In the genomic region with DNA sequence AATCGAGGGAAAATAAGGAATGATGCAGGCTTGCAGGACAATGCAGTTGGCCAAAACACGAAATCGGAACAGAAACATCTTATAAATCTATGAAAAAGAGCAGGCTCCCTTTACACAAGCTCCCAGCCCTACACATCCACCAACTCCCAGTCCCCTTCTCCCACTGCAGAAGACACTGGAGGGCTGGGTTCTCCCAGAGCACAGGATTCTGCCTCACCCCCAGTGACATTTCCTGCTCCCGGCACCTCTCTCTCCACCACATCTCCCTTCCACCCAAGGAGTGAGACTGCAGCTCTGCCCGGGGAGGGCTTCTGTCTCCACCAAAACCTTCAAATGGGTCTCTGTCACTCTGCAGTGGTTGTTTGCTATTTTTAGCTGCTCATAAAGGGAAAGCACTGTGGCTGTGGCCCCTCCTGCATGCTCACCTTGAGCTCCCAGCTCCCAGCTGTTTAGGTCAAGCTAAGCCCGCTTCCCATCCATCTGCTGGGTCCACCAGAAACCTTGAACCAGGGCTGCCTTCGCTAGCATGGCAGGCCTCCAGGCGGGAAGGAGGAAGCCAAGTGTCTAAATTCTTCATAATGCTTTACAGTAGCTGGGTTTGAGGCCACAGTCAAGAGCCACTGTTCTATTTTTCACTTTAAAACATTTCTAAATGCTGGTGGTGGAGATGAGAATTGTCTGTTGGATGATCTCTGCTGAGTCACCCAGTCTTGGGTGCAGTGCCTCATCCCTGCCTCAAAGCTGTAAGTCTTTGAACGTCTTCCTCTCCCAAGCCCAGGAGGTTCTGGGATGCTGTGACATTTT, we compare ENCODE assay signal across 9 cellular contexts. TPM values are rescaled to one million over a fixed set of nuclear protein-coding genes. Genes with fewer than 3 reads are reported as not detected.
DNase-seq lines count a peak whose midpoint lies in the region; ATAC-seq and TF ChIP-seq lines count a peak whose summit lies in the region.
"Had no signal": no experiment of that assay in that cellular context is flagged by ENCODE, and none has a peak within 500 bp of the region (broad histone marks: within the 10 kb centered on the region; RNA-seq: fewer than 3 reads in every experiment).

No MANE protein-coding gene starts in this region.

- peak; percentile 79 for DNase-seq in GM03348 (ENCODE audit: low spot score)
- peak; percentile 83 for DNase-seq in PC-3
- DNase-seq in endodermal cell = peak; percentile 51
- no peak for DNase-seq in left colon
- DNase-seq in NCI-H1436 treated with DMSO at 0.1 percent for 48 hours (lab: John Stamatoyannopoulos, UW) = no peak
- DNase-seq in HEK293T (ENCODE audit: extremely low spot score) = no peak
- DNase-seq: MM.1S had no signal

- H3K4me2 ChIP-seq in PC-3 (ENCODE audit: low read length) = peak overlapping the region; percentile 69

- POLR2A ChIA-PET in PC-3 (lab: Charles Lee; ENCODE audit: unreplicated experiment) (interaction anchor here (0.6 kb wide), 2 partner anchors 53 to 188 kb away, joined by 3 to 4 read pairs; a partner anchor contains a TSS), HEK293T (lab: Yijun Ruan, JAX) (no interaction called here)

- ATAC-seq in PC-3 (peak; percentile 20), left colon (no peak), GM21447 (IDR thresholded peaks at IDR 0.05; ENCODE audit: unreplicated experiment) (no peak)

- no peaks in the 10 kb centered on the region for H3K9me3 Mint-ChIP-seq in endodermal cell

- H3K27me3 ChIP-seq in PC-3 (ENCODE audit: low read length) (no peaks in the 10 kb centered on the region), endodermal cell (ENCODE audit: control insufficient read depth, insufficient read depth, low read length, poor library complexity, severe bottlenecking) (peaks cover 9% of the 10 kb centered on the region), skeletal muscle tissue (ENCODE audit: control insufficient read depth in 3 of 3, insufficient read depth in 3 of 3, low read length in 3 of 3) (peaks cover 0 to 3% (median 0%) of the 10 kb centered on the region in 3 donors)

- H3K9ac ChIP-seq in PC-3 (ENCODE audit: low read length) (peak overlapping the region; percentile 91), endodermal cell (ENCODE audit: extremely low read depth, low read length, poor library complexity, severe bottlenecking) (no peak overlapping the region), skeletal muscle tissue (ENCODE audit: low read depth in 1 of 3, low read length in 3 of 3) (no peak overlapping the region)

- 0 out of 2 replicates have a peak overlapping the region, but pooled peaks have one; percentile 38 for H3K4me3 ChIP-seq in PC-3 (ENCODE audit: low read length)
- H3K4me3 ChIP-seq in endodermal cell (ENCODE audit: low read length) = no peak overlapping the region
- no peak overlapping the region for H3K4me3 ChIP-seq in skeletal muscle tissue (ENCODE audit: low read length in 3 of 3)

- BruUV-seq in PC-3 (replicated peaks; lab: Mats Ljungman, UMichigan) = no TSS peak

- no peak overlapping the region for H2AFZ ChIP-seq in PC-3 (ENCODE audit: low read length)

- H3K4me3 Mint-ChIP-seq in endodermal cell = no peak overlapping the region

- H3K4me1 Mint-ChIP-seq in endodermal cell = peaks cover 10% of the 10 kb centered on the region

- TF ChIP-seq CTCF in PC-3 (conservative IDR thresholded peaks at IDR 0.05; ENCODE audit: low read depth, low read length) (no peak), endodermal cell (conservative IDR thresholded peaks at IDR 0.05) (no peak)

- H3K4me1 ChIP-seq in PC-3 (ENCODE audit: insufficient read depth, low read length) (peaks cover 76% of the 10 kb centered on the region), endodermal cell (ENCODE audit: control insufficient read depth, insufficient read depth, low read length) (peaks cover 8% of the 10 kb centered on the region), skeletal muscle tissue (ENCODE audit: control insufficient read depth in 3 of 3, insufficient read depth in 3 of 3, low read length in 3 of 3) (peaks cover 32 to 44% (median 37%) of the 10 kb centered on the region in 3 donors)

- H3K36me3 ChIP-seq in PC-3 (ENCODE audit: low read depth, low read length) (no peaks in the 10 kb centered on the region), endodermal cell (ENCODE audit: control insufficient read depth, insufficient read depth, low read length) (no peaks in the 10 kb centered on the region), skeletal muscle tissue (ENCODE audit: control insufficient read depth in 3 of 3, insufficient read depth in 3 of 3, low read length in 3 of 3) (no peaks in the 10 kb centered on the region)

- H3F3A ChIP-seq in PC-3 (ENCODE audit: low read length, unreplicated experiment) = peaks cover 14% of the 10 kb centered on the region

- WGBS in endodermal cell (ENCODE audit: insufficient coverage in 1 of 2, insufficient read length in 1 of 2), 2 experiments = 91 to 96% methylated on average over 6 to 9 of the region's 9 CpGs

- CTCF ChIA-PET in PC-3 (lab: Charles Lee) (interaction anchor here (0.5 to 1.4 kb wide), 5 partner anchors 23 to 344 kb away, joined by 3 to 5 read pairs (median 3); no protein-coding TSS in a partner anchor), HEK293T (lab: Yijun Ruan, JAX) (no interaction called here)

- H3K27me3 Mint-ChIP-seq in endodermal cell (ENCODE audit: insufficient read depth) = peaks cover 9% of the 10 kb centered on the region

- H3K9me2 ChIP-seq in PC-3 (replicated peaks; ENCODE audit: low read length) = no peaks in the 10 kb centered on the region

- H3K27ac ChIP-seq in PC-3 (ENCODE audit: low read length) (peak overlapping the region; percentile 98), endodermal cell (ENCODE audit: low read depth, low read length) (no peak overlapping the region), skeletal muscle tissue (ENCODE audit: low read depth, low read length) (peak overlapping the region; percentile 54)

- H3K9me3 ChIP-seq in PC-3 (ENCODE audit: low read length) (no peaks in the 10 kb centered on the region), endodermal cell (ENCODE audit: control insufficient read depth, low read length) (no peaks in the 10 kb centered on the region), skeletal muscle tissue (ENCODE audit: control insufficient read depth in 3 of 3, low read length in 3 of 3) (no peaks in the 10 kb centered on the region)

- intact Hi-C loops in PC-3 (cut with micrococcal nuclease) = loop anchor here (5.0 kb wide), 1 partner anchor 140 kb away; no protein-coding TSS in a partner anchor
- intact Hi-C loops in left colon (cut with DNase I, micrococcal nuclease) = no loop called here

- H3K27ac Mint-ChIP-seq in endodermal cell = peak overlapping the region; percentile 64

- no peaks in the 10 kb centered on the region for H3K36me3 Mint-ChIP-seq in endodermal cell (ENCODE audit: low read depth)

- peaks cover 11% of the 10 kb centered on the region for H4K20me1 ChIP-seq in PC-3 (ENCODE audit: low read length)

- H3K79me2 ChIP-seq in PC-3 (ENCODE audit: low read length) = peaks cover 21% of the 10 kb centered on the region

TF ChIP-seq in HEK293T, 16 proteins besides CTCF, POLR2A, EP300 and RAD21:
- TF ChIP-seq ZNF384 (IDR thresholded peaks at IDR 0.05) (no peak), FOXA1 (IDR thresholded peaks at IDR 0.05) (no peak), L3MBTL2 (conservative IDR thresholded peaks at IDR 0.05) (no peak), BHLHE40 (IDR thresholded peaks at IDR 0.05; ENCODE audit: borderline replicate concordance) (no peak), LEF1 (IDR thresholded peaks at IDR 0.05; ENCODE audit: borderline replicate concordance) (no peak), SP1 (IDR thresholded peaks at IDR 0.05) (no peak), FOXK2 (IDR thresholded peaks at IDR 0.05) (no peak), TARDBP (IDR thresholded peaks at IDR 0.05) (no peak), FOXM1 (IDR thresholded peaks at IDR 0.05; ENCODE audit: borderline replicate concordance) (no peak), CTBP1 (IDR thresholded peaks at IDR 0.05; ENCODE audit: borderline replicate concordance) (no peak), ELF4 (IDR thresholded peaks at IDR 0.05) (no peak), ARNT (IDR thresholded peaks at IDR 0.05) (no peak), SUZ12 (IDR thresholded peaks at IDR 0.05) (no peak), NFRKB (IDR thresholded peaks at IDR 0.05) (no peak), HDGF (IDR thresholded peaks at IDR 0.05; ENCODE audit: borderline replicate concordance) (no peak)
- TF ChIP-seq, protein P1, sequence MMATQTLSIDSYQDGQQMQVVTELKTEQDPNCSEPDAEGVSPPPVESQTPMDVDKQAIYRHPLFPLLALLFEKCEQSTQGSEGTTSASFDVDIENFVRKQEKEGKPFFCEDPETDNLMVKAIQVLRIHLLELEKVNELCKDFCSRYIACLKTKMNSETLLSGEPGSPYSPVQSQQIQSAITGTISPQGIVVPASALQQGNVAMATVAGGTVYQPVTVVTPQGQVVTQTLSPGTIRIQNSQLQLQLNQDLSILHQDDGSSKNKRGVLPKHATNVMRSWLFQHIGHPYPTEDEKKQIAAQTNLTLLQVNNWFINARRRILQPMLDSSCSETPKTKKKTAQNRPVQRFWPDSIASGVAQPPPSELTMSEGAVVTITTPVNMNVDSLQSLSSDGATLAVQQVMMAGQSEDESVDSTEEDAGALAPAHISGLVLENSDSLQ (IDR thresholded peaks at IDR 0.05) = no peak
TF ChIP-seq in HEK293T: peak in this region for 0.

RNA-seq across cellular contexts. Expression of a gene that starts 3.3 kb away (rescaled TPM):
- total RNA-seq in PC-3 (2014; rRNA removed) (50.4 and 81.4 TPM in 2 replicates), endodermal cell (10 to 100 TPM; 26.3 to 28.7 TPM), skeletal muscle tissue (7.3 TPM), left colon (10 to 100 TPM; 13.5 to 17.7 TPM)
- 8.9 TPM for polyA plus RNA-seq in endodermal cell (2013, experiment 1 of 2)
- 7.2 TPM for polyA plus RNA-seq in endodermal cell (2013, experiment 2 of 2)

RNA-seq across cellular contexts. Expression of a gene that starts 53.0 kb away (rescaled TPM):
- 8.1 and 9.2 TPM in 2 replicates for total RNA-seq in PC-3 (2014; rRNA removed)
- 10 to 100 TPM; 17.3 to 23.1 TPM for total RNA-seq in endodermal cell
- 14.0 TPM for polyA plus RNA-seq in endodermal cell (2013, experiment 1 of 2)
- 14.4 TPM for polyA plus RNA-seq in endodermal cell (2013, experiment 2 of 2)
- total RNA-seq in skeletal muscle tissue = 3.7 TPM
- total RNA-seq in left colon = 10 to 100 TPM; 15.1 to 15.2 TPM

Comparison
In these comparisons a context has a peak if more than half of its experiments do, and no peak if none do; other contexts are left out.
1. DNase-seq: peak in GM03348 (single experiment), PC-3 (single experiment) and endodermal cell (single experiment); none in left colon (0 of 2), NCI-H1436 treated with DMSO at 0.1 percent for 48 hours (single experiment) and HEK293T (single experiment).